Comparison of ENCODE assay signal across 1 cellular context in genomic region chr14:76706207-76706606, GRCh38. TPM values are rescaled to one million over a fixed set of nuclear protein-coding genes. Genes with fewer than 3 reads are reported as not detected.
"Had no signal": no experiment of that assay in that cellular context is flagged by ENCODE, and none has a peak within 500 bp of the region (broad histone marks: within the 10 kb centered on the region; RNA-seq: fewer than 3 reads in every experiment).

No MANE protein-coding gene starts in this region.

RNA-seq across cellular contexts. Expression of gene VASH1, which starts 55.1 kb away (rescaled TPM):
- total RNA-seq: bronchial epithelial cell had no signal
